ENCODE assay signal across 1 cellular context in the genomic region with DNA sequence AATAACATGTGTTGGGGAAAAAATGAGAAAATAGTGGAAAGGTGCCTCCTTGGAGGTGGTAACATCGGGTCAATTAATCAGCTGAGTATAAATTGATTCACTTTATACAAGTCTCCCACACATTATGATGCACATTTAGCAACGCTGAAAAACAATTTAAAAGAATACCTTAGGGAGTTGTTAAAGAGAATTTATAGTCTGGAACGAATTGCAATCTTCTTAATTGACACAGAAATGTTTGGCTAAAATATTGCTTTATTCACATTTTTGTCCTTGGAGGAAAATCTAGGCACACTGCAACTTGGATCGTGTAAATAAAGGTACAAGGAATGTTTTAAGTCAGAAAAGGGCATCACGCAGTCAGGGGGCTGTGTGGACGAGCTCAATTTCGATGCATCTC.
TF ChIP-seq lines count a peak whose summit lies in the region.

No MANE protein-coding gene starts in this region.

TF ChIP-seq in HepG2, 621 proteins besides CTCF, POLR2A, EP300 and RAD21 (continued from another document):
- TF ChIP-seq, protein P1, sequence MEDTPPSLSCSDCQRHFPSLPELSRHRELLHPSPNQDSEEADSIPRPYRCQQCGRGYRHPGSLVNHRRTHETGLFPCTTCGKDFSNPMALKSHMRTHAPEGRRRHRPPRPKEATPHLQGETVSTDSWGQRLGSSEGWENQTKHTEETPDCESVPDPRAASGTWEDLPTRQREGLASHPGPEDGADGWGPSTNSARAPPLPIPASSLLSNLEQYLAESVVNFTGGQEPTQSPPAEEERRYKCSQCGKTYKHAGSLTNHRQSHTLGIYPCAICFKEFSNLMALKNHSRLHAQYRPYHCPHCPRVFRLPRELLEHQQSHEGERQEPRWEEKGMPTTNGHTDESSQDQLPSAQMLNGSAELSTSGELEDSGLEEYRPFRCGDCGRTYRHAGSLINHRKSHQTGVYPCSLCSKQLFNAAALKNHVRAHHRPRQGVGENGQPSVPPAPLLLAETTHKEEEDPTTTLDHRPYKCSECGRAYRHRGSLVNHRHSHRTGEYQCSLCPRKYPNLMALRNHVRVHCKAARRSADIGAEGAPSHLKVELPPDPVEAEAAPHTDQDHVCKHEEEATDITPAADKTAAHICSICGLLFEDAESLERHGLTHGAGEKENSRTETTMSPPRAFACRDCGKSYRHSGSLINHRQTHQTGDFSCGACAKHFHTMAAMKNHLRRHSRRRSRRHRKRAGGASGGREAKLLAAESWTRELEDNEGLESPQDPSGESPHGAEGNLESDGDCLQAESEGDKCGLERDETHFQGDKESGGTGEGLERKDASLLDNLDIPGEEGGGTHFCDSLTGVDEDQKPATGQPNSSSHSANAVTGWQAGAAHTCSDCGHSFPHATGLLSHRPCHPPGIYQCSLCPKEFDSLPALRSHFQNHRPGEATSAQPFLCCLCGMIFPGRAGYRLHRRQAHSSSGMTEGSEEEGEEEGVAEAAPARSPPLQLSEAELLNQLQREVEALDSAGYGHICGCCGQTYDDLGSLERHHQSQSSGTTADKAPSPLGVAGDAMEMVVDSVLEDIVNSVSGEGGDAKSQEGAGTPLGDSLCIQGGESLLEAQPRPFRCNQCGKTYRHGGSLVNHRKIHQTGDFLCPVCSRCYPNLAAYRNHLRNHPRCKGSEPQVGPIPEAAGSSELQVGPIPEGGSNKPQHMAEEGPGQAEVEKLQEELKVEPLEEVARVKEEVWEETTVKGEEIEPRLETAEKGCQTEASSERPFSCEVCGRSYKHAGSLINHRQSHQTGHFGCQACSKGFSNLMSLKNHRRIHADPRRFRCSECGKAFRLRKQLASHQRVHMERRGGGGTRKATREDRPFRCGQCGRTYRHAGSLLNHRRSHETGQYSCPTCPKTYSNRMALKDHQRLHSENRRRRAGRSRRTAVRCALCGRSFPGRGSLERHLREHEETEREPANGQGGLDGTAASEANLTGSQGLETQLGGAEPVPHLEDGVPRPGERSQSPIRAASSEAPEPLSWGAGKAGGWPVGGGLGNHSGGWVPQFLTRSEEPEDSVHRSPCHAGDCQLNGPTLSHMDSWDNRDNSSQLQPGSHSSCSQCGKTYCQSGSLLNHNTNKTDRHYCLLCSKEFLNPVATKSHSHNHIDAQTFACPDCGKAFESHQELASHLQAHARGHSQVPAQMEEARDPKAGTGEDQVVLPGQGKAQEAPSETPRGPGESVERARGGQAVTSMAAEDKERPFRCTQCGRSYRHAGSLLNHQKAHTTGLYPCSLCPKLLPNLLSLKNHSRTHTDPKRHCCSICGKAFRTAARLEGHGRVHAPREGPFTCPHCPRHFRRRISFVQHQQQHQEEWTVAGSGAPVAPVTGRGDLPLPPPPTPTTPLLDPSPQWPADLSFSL (CRISPR knock-in tag; IDR thresholded peaks at IDR 0.05) = no peak
- TF ChIP-seq MTA3 (CRISPR knock-in tag; IDR thresholded peaks at IDR 0.05) = no peak
